Comparison of ENCODE assay signal across 8 cellular contexts in the genomic region with DNA sequence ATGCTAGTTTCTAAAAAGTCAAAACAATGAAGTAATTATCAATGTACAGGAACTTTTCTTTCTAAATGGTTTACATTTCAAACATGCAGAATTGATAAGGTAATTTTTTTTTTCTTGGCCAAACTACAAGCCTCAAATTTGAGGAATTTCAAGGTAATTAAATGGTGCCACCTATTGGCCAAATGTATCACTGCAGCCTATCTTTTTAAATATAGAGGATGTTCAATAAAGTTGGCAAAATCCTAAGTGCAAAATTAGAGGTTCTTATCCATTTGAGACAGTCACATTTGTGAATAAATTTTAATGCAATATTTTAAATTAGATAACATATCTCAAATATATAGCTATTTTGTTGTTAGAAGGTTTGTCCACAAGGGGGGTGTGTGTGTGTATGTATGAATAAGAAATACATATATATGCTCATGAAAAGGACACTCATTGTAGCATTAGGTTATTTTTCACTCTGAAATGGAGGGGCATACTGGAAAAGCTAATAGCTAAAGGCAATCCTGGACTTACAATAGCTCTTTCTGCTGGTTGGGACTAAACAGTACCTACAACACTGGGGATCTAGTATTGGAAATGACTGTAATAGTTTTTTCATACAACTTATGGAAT. TPM values are rescaled to one million over a fixed set of nuclear protein-coding genes. Genes with fewer than 3 reads are reported as not detected.
A peak's percentile ranks its signal among the peaks of the same experiment; 100 is the strongest.
DNase-seq lines count a peak whose midpoint lies in the region; ATAC-seq, FAIRE-seq and TF ChIP-seq lines count a peak whose summit lies in the region.

No MANE protein-coding gene starts in this region.

- no peaks in the 10 kb centered on the region for H4K20me1 ChIP-seq in smooth muscle cell (ENCODE audit: low read depth)

- H3K36me3 ChIP-seq in heart right ventricle (peaks cover 0 to 16% (median 0%) of the 10 kb centered on the region in 9 donors), smooth muscle cell (ENCODE audit: low read depth) (no peaks in the 10 kb centered on the region)

- H3K79me2 ChIP-seq in smooth muscle cell (ENCODE audit: low read depth) = no peaks in the 10 kb centered on the region

- TF ChIP-seq CTCF in heart right ventricle (IDR thresholded peaks at IDR 0.05) (peak; percentile 79 to 95 (median 89)), LNCAP (IDR thresholded peaks at IDR 0.05) (peak; percentile 85), smooth muscle cell (IDR thresholded peaks at IDR 0.05; ENCODE audit: borderline replicate concordance, insufficient read depth, poor library complexity, severe bottlenecking) (peak; percentile 98)

- ATAC-seq in heart right ventricle (no peak), left cardiac atrium (no peak), GM21367 (IDR thresholded peaks at IDR 0.05; ENCODE audit: unreplicated experiment) (no peak), HG02981 (IDR thresholded peaks at IDR 0.05; ENCODE audit: unreplicated experiment) (no peak)

- no peak overlapping the region for H3K4me3 ChIP-seq in heart right ventricle
- no peak overlapping the region for H3K4me3 ChIP-seq in smooth muscle cell

- no peaks in the 10 kb centered on the region for H3K9me3 ChIP-seq in heart right ventricle
- no peaks in the 10 kb centered on the region for H3K9me3 ChIP-seq in smooth muscle cell (replicated peaks; ENCODE audit: low read depth)

- H3K27ac ChIP-seq in heart right ventricle (no peak overlapping the region), smooth muscle cell (ENCODE audit: low read depth) (no peak overlapping the region)

- no peak overlapping the region for H3K4me2 ChIP-seq in smooth muscle cell

- intact Hi-C loops in heart right ventricle (cut with DNase I) (loop anchor here in 8 of 10 donors (2.0 to 5.0 kb wide), 3 partner anchors 543 to 545 kb away; no protein-coding TSS in a partner anchor), left cardiac atrium (cut with DNase I) (loop anchor here (1.0 to 5.0 kb wide), 2 partner anchors 544 kb away; no protein-coding TSS in a partner anchor)

- no peak overlapping the region for H3K9ac ChIP-seq in smooth muscle cell (ENCODE audit: low read depth)

- no peaks in the 10 kb centered on the region for H3K27me3 ChIP-seq in heart right ventricle
- no peaks in the 10 kb centered on the region for H3K27me3 ChIP-seq in smooth muscle cell (ENCODE audit: low read depth)

- H2AFZ ChIP-seq in smooth muscle cell (ENCODE audit: low read depth) = no peak overlapping the region

- DNase-seq in heart right ventricle (no peak), left cardiac atrium (no peak), glomerular endothelial cell (ENCODE audit: extremely low read depth, low read depth, low spot score) (peak; percentile 33), smooth muscle cell (lab: John Stamatoyannopoulos, UW; ENCODE audit: unreplicated experiment) (no peak)

- peak; percentile 94 for FAIRE-seq in TTC549 (lab: Jason Lieb, UNC)

- H3F3A ChIP-seq in smooth muscle cell (ENCODE audit: low read depth) = no peaks in the 10 kb centered on the region

- H3K4me1 ChIP-seq in heart right ventricle (peaks cover 0 to 9% (median 0%) of the 10 kb centered on the region in 9 donors), smooth muscle cell (ENCODE audit: low read depth) (no peaks in the 10 kb centered on the region)

RNA-seq across cellular contexts. Expression of a gene that starts 26.2 kb away (rescaled TPM):
- total RNA-seq in heart right ventricle = 100 to 1,000 TPM; 111 to 132 (median 127) TPM
- 100 to 1,000 TPM in 1 of 2 donors, 10 to 100 TPM in 1; 20.4 to 119 TPM for polyA plus RNA-seq in heart right ventricle
- total RNA-seq in left cardiac atrium = 100 to 1,000 TPM in 1 of 2 donors, 10 to 100 TPM in 1; 83.9 to 100 TPM
- 95.8 and 96.2 TPM in 2 replicates for total RNA-seq in glomerular endothelial cell
- 174 and 188 TPM in 2 replicates for total RNA-seq in smooth muscle cell
- polyA plus RNA-seq in smooth muscle cell = 141 and 159 TPM in 2 replicates
